ENCODE assay signal across 8 cellular contexts in the genomic region with DNA sequence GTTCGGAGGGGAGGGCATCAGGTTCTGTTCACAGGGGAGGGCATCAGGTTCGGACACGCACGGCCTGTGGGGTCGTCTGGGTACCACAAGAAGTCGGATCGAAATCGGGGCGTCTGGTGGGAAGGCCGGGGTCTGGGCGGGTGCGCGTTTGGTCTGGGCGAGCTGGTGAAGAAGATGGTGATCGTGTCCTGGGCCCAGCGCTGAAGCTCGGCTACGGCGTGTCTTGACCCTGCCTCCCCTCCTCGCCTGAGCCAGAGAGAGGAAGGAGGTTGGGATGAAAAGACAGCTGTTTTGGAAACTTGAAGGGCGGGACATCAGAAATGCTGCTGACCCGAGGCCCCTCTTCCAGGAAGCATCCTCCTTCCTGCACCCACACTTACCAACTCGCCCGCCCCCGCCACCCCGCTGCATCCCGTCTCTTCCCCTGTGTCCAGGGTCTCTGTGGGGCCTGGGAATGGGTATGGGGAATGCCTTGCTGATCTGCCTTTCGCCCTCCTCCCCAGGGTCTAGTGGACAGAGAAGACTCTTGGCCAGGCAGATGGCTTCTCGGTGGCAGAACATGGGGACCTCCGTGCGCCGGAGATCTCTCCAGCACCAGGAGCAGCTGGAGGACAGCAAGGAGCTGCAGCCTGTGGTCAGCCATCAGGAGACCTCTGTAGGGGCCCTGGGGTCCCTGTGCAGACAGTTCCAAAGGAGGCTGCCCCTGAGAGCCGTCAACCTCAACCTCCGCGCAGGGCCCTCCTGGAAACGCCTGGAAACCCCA. TPM values are rescaled to one million over a fixed set of nuclear protein-coding genes. Genes with fewer than 3 reads are reported as not detected.
DNase-seq lines count a peak whose midpoint lies in the region; ATAC-seq and TF ChIP-seq lines count a peak whose summit lies in the region.

No MANE protein-coding gene starts in this region.

- peak overlapping the region; percentile 93 for H3K27ac Mint-ChIP-seq in activated CD8-positive, alpha-beta T cell treated with anti-CD3 and anti-CD28 coated beads, Interleukin-2, amount 10 ng/mL, durations not matched to agents 7 days and 5 days

- peaks cover 29% of the 10 kb centered on the region for H3K27me3 Mint-ChIP-seq in activated CD8-positive, alpha-beta T cell treated with anti-CD3 and anti-CD28 coated beads, Interleukin-2, amount 10 ng/mL, durations not matched to agents 7 days and 5 days (ENCODE audit: low read depth)

- H3K4me1 ChIP-seq in HEK293 (ENCODE audit: control insufficient read depth, insufficient read depth, low read length) (peaks cover 4% of the 10 kb centered on the region; the same call in 1 of the 2 replicates), smooth muscle cell (ENCODE audit: low read depth) (peaks cover 21% of the 10 kb centered on the region)

- POLR2A ChIA-PET in HEK293 (lab: Yijun Ruan, JAX), result interaction anchor here (0.6 to 2.6 kb wide), 11 partner anchors 8 to 976 kb away, joined by 3 to 13 read pairs (median 4); a partner anchor contains a TSS
- POLR2A ChIA-PET in activated CD8-positive, alpha-beta T cell treated with anti-CD3 and anti-CD28 coated beads, Interleukin-2, amount 10 ng/mL, durations not matched to agents 7 days and 5 days (lab: Charles Lee), result interaction anchor here (0.6 kb wide), 1 partner anchor 893 kb away, joined by 4 read pairs; no protein-coding TSS in a partner anchor

- peak overlapping the region; percentile 99 for H3K4me2 ChIP-seq in smooth muscle cell

- H3K36me3 Mint-ChIP-seq in activated CD8-positive, alpha-beta T cell treated with anti-CD3 and anti-CD28 coated beads, Interleukin-2, amount 10 ng/mL, durations not matched to agents 7 days and 5 days (ENCODE audit: low read depth), result peaks cover 7% of the 10 kb centered on the region

- no peak overlapping the region for H3K9ac ChIP-seq in smooth muscle cell (ENCODE audit: low read depth)

- no peaks in the 10 kb centered on the region for H3K9me3 ChIP-seq in HEK293 (ENCODE audit: control insufficient read depth, insufficient read depth, low read depth, low read length)
- no peaks in the 10 kb centered on the region for H3K9me3 ChIP-seq in smooth muscle cell (replicated peaks; ENCODE audit: low read depth)

- peak overlapping the region; percentile 58 for H2AFZ ChIP-seq in smooth muscle cell (ENCODE audit: low read depth)

- no peaks in the 10 kb centered on the region for H3K79me2 ChIP-seq in smooth muscle cell (ENCODE audit: low read depth)

- H3K9me3 Mint-ChIP-seq in activated CD8-positive, alpha-beta T cell treated with anti-CD3 and anti-CD28 coated beads, Interleukin-2, amount 10 ng/mL, durations not matched to agents 7 days and 5 days (ENCODE audit: insufficient read depth), result no peaks in the 10 kb centered on the region

- no peaks in the 10 kb centered on the region for H4K20me1 ChIP-seq in smooth muscle cell (ENCODE audit: low read depth)

- H3K4me1 Mint-ChIP-seq in activated CD8-positive, alpha-beta T cell treated with anti-CD3 and anti-CD28 coated beads, Interleukin-2, amount 10 ng/mL, durations not matched to agents 7 days and 5 days (ENCODE audit: low read depth), result peaks cover 12% of the 10 kb centered on the region

- H3K4me3 ChIP-seq in HEK293 (ENCODE audit: low read depth, low read length), result peak overlapping the region; percentile 66
- H3K4me3 ChIP-seq in iPS-11a (ENCODE audit: low read depth, low read length), result peak overlapping the region; percentile 83
- peak overlapping the region; percentile 64 for H3K4me3 ChIP-seq in smooth muscle cell

- ATAC-seq in activated CD8-positive, alpha-beta T cell treated with anti-CD3 and anti-CD28 coated beads, Interleukin-2, amount 10 ng/mL, durations not matched to agents 7 days and 5 days, result no peak
- no peak for ATAC-seq in GM21723 (IDR thresholded peaks at IDR 0.05; ENCODE audit: unreplicated experiment)
- ATAC-seq in GM19324 (IDR thresholded peaks at IDR 0.05; ENCODE audit: low FRiP score, unreplicated experiment), result no peak
- no peak for ATAC-seq in GM18498 (IDR thresholded peaks at IDR 0.05; ENCODE audit: unreplicated experiment)

- H3K4me3 Mint-ChIP-seq in activated CD8-positive, alpha-beta T cell treated with anti-CD3 and anti-CD28 coated beads, Interleukin-2, amount 10 ng/mL, durations not matched to agents 7 days and 5 days, result peak overlapping the region; percentile 96

- H3K36me3 ChIP-seq in HEK293 (ENCODE audit: control insufficient read depth in 2 of 2, insufficient read depth in 1 of 2, low read length in 2 of 2) (peaks cover 0 to 44% of the 10 kb centered on the region in 2 experiments; a peak in 2 of 3 replicates), smooth muscle cell (ENCODE audit: low read depth) (no peaks in the 10 kb centered on the region)

- peaks cover 9% of the 10 kb centered on the region for H3F3A ChIP-seq in smooth muscle cell (ENCODE audit: low read depth)

- H3K27ac ChIP-seq in HEK293 (ENCODE audit: extremely low read depth, low read depth, low read length), result peak overlapping the region; percentile 41; the same call in 1 of the 2 replicates
- no peak overlapping the region for H3K27ac ChIP-seq in smooth muscle cell (ENCODE audit: low read depth)

- no peak for DNase-seq in activated CD8-positive, alpha-beta T cell treated with anti-CD3 and anti-CD28 coated beads, Interleukin-2, amount 10 ng/mL, durations not matched to agents 7 days and 5 days
- no peak for DNase-seq in smooth muscle cell (lab: John Stamatoyannopoulos, UW; ENCODE audit: unreplicated experiment)
- DNase-seq in LoVo (ENCODE audit: low spot score), result no peak

- TF ChIP-seq CTCF in HEK293 (tag by site-specific recombination; IDR thresholded peaks at IDR 0.05), result no peak
- no peak for TF ChIP-seq CTCF in smooth muscle cell (IDR thresholded peaks at IDR 0.05; ENCODE audit: borderline replicate concordance, insufficient read depth, poor library complexity, severe bottlenecking)

- WGBS in smooth muscle cell (ENCODE audit: low lambda C conversion rate), result 34% methylated on average over 31 of the region's 36 CpGs

- no peaks in the 10 kb centered on the region for H3K27me3 ChIP-seq in smooth muscle cell (ENCODE audit: low read depth)

- CTCF ChIA-PET in HEK293 (lab: Yijun Ruan, JAX), result interaction anchor here (0.7 to 2.1 kb wide), 3 partner anchors 9 to 29 kb away, joined by 3 to 6 read pairs (median 4); no protein-coding TSS in a partner anchor
- CTCF ChIA-PET in activated CD8-positive, alpha-beta T cell treated with anti-CD3 and anti-CD28 coated beads, Interleukin-2, amount 10 ng/mL, durations not matched to agents 7 days and 5 days (lab: Charles Lee), result interaction anchor here (1.0 to 1.7 kb wide), 3 partner anchors 9 to 21 kb away, joined by 3 to 13 read pairs (median 5); a partner anchor contains a TSS

TF ChIP-seq in HEK293, 187 proteins besides CTCF, POLR2A, EP300 and RAD21:
- TF ChIP-seq REPIN1 (tag by site-specific recombination; IDR thresholded peaks at IDR 0.05; ENCODE audit: low read depth) (0 out of 2 replicates have a peak, but pooled peaks have one; percentile 53), ZNF433 (tag by site-specific recombination; IDR thresholded peaks at IDR 0.05; ENCODE audit: low read depth) (no peak)
- TF ChIP-seq, protein P1, sequence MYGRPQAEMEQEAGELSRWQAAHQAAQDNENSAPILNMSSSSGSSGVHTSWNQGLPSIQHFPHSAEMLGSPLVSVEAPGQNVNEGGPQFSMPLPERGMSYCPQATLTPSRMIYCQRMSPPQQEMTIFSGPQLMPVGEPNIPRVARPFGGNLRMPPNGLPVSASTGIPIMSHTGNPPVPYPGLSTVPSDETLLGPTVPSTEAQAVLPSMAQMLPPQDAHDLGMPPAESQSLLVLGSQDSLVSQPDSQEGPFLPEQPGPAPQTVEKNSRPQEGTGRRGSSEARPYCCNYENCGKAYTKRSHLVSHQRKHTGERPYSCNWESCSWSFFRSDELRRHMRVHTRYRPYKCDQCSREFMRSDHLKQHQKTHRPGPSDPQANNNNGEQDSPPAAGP (tag by site-specific recombination; IDR thresholded peaks at IDR 0.05), result peak; percentile 12; the same call in 1 of the 2 replicates
TF ChIP-seq in HEK293: peak in this region for 2.

RNA-seq across cellular contexts. Expression of a gene that starts 0.5 kb away (rescaled TPM):
- 10 to 100 TPM; 17.1 to 20.4 TPM for total RNA-seq in activated CD8-positive, alpha-beta T cell treated with anti-CD3 and anti-CD28 coated beads, Interleukin-2, amount 10 ng/mL, durations not matched to agents 7 days and 5 days
- total RNA-seq in smooth muscle cell, result 2.2 and 3.5 TPM in 2 replicates
- polyA plus RNA-seq in smooth muscle cell, result 10.3 and 11.7 TPM in 2 replicates

RNA-seq across cellular contexts. Expression of a gene that starts 9.8 kb away (rescaled TPM):
- total RNA-seq in activated CD8-positive, alpha-beta T cell treated with anti-CD3 and anti-CD28 coated beads, Interleukin-2, amount 10 ng/mL, durations not matched to agents 7 days and 5 days, result not detected
- not detected in 2 replicates for total RNA-seq in smooth muscle cell
- not detected in 2 replicates for polyA plus RNA-seq in smooth muscle cell
